13 cellular contexts compared by ENCODE assay signal in genomic region chr18:70322928-70323327, GRCh38. TPM values are rescaled to one million over a fixed set of nuclear protein-coding genes. Genes with fewer than 3 reads are reported as not detected.
A peak's percentile ranks its signal among the peaks of the same experiment; 100 is the strongest.
DNase-seq lines count a peak whose midpoint lies in the region; ATAC-seq and TF ChIP-seq lines count a peak whose summit lies in the region.
"Had no signal": no experiment of that assay in that cellular context is flagged by ENCODE, and none has a peak within 500 bp of the region (broad histone marks: within the 10 kb centered on the region; RNA-seq: fewer than 3 reads in every experiment).

No MANE protein-coding gene starts in this region.

- no peak overlapping the region for H3K9ac ChIP-seq in endocrine pancreas (ENCODE audit: control insufficient read depth, insufficient read depth, low read length)

- intact Hi-C loops in Right ventricle myocardium superior (cut with DNase I) (no loop called here), ascending aorta (cut with DNase I) (no loop called here)

- H3K4me3 ChIP-seq in right atrium auricular region (no peak overlapping the region), endocrine pancreas (ENCODE audit: control insufficient read depth, insufficient read depth, low read length) (peak overlapping the region; percentile 40), ascending aorta (no peak overlapping the region)
- H3K4me3 ChIP-seq: colonic mucosa, thoracic aorta had no signal

- DNase-seq in Right ventricle myocardium superior (no peak), right atrium auricular region (ENCODE audit: low spot score) (no peak), kidney tubule cell (ENCODE audit: low spot score) (peak; percentile 91), T-helper 17 cell (no peak), ascending aorta (ENCODE audit: low spot score in 2 of 2) (no peak)
- DNase-seq: activated CD4-positive, alpha-beta memory T cell treated with anti-CD3 and anti-CD28 coated beads, Interleukin-2, amount 10 ng/mL, durations not matched to agents 7 days and 5 days; activated effector memory CD4-positive, alpha-beta T cell treated with anti-CD3 and anti-CD28 coated beads, Interleukin-2, amount 50 U/mL, for 16 hours; colonic mucosa had no signal

- H3K27ac Mint-ChIP-seq in T-helper 17 cell = no peak overlapping the region
- H3K27ac Mint-ChIP-seq: activated CD4-positive, alpha-beta memory T cell treated with anti-CD3 and anti-CD28 coated beads, Interleukin-2, amount 10 ng/mL, durations not matched to agents 7 days and 5 days had no signal

- H3K36me3 Mint-ChIP-seq in T-helper 17 cell (ENCODE audit: low read depth) = no peaks in the 10 kb centered on the region

- H3K9me3 ChIP-seq in right atrium auricular region (no peaks in the 10 kb centered on the region), endocrine pancreas (ENCODE audit: control insufficient read depth, low read length) (no peaks in the 10 kb centered on the region), T-helper 17 cell (ENCODE audit: control insufficient read depth, low read length, poor library complexity, severe bottlenecking) (no peaks in the 10 kb centered on the region), ascending aorta (no peaks in the 10 kb centered on the region)
- H3K9me3 ChIP-seq: colonic mucosa, thoracic aorta had no signal

- peaks cover 18% of the 10 kb centered on the region for H3K36me3 ChIP-seq in right atrium auricular region
- peaks cover 10% of the 10 kb centered on the region for H3K36me3 ChIP-seq in endocrine pancreas (ENCODE audit: control insufficient read depth, insufficient read depth, low read length)
- peaks cover 5 to 17% of the 10 kb centered on the region in 2 donors for H3K36me3 ChIP-seq in ascending aorta
- H3K36me3 ChIP-seq: colonic mucosa had no signal

- no peak overlapping the region for H3K4me3 Mint-ChIP-seq in T-helper 17 cell
- H3K4me3 Mint-ChIP-seq: activated CD4-positive, alpha-beta memory T cell treated with anti-CD3 and anti-CD28 coated beads, Interleukin-2, amount 10 ng/mL, durations not matched to agents 7 days and 5 days had no signal

- no peak for TF ChIP-seq CTCF in right atrium auricular region (IDR thresholded peaks at IDR 0.05)
- TF ChIP-seq CTCF in ascending aorta (IDR thresholded peaks at IDR 0.05) = no peak

- no peaks in the 10 kb centered on the region for H3K27me3 ChIP-seq in right atrium auricular region
- H3K27me3 ChIP-seq in endocrine pancreas (ENCODE audit: control insufficient read depth, insufficient read depth, low read length) = no peaks in the 10 kb centered on the region
- no peaks in the 10 kb centered on the region for H3K27me3 ChIP-seq in ascending aorta
- H3K27me3 ChIP-seq: colonic mucosa had no signal

- H3K4me1 ChIP-seq in right atrium auricular region (peaks cover 0 to 5% of the 10 kb centered on the region in 2 donors), endocrine pancreas (ENCODE audit: control insufficient read depth, insufficient read depth, low read length) (peaks cover 26% of the 10 kb centered on the region), ascending aorta (no peaks in the 10 kb centered on the region)
- H3K4me1 ChIP-seq: colonic mucosa had no signal

- H3K27ac ChIP-seq in right atrium auricular region (no peak overlapping the region), ascending aorta (no peak overlapping the region)
- H3K27ac ChIP-seq: colonic mucosa, thoracic aorta had no signal

- peak; percentile 31 for ATAC-seq in Right ventricle myocardium superior (ENCODE audit: poor library complexity)
- ATAC-seq in HG02678 (IDR thresholded peaks at IDR 0.05; ENCODE audit: unreplicated experiment) = no peak
- no peak for ATAC-seq in T-helper 17 cell
- ATAC-seq in GM19467 (IDR thresholded peaks at IDR 0.05; ENCODE audit: unreplicated experiment) = no peak

- H3K4me1 Mint-ChIP-seq in T-helper 17 cell = no peaks in the 10 kb centered on the region
- H3K4me1 Mint-ChIP-seq: activated CD4-positive, alpha-beta memory T cell treated with anti-CD3 and anti-CD28 coated beads, Interleukin-2, amount 10 ng/mL, durations not matched to agents 7 days and 5 days had no signal

- H3K27me3 Mint-ChIP-seq in T-helper 17 cell = no peaks in the 10 kb centered on the region
- H3K27me3 Mint-ChIP-seq: activated CD4-positive, alpha-beta memory T cell treated with anti-CD3 and anti-CD28 coated beads, Interleukin-2, amount 10 ng/mL, durations not matched to agents 7 days and 5 days had no signal

RNA-seq across cellular contexts. Expression of gene SOCS6, which starts 34.1 kb away (rescaled TPM):
- total RNA-seq in Right ventricle myocardium superior (22.4 TPM), right atrium auricular region (10 to 100 TPM; 16.2 to 18.7 TPM), T-helper 17 cell (1 to 10 TPM in 1 of 2 donors, under 1 TPM in 1; 0.87 to 2.9 TPM), ascending aorta (5.5 TPM)
- total RNA-seq: OCI-LY7 had no signal
